In genomic region chr11:2814751-2815150, GRCh38 we compare ENCODE assay signal across 21 cellular contexts.
DNase-seq lines count a peak whose midpoint lies in the region; ATAC-seq and TF ChIP-seq lines count a peak whose summit lies in the region.
"Had no signal": no experiment of that assay in that cellular context is flagged by ENCODE, and none has a peak within 500 bp of the region (broad histone marks: within the 10 kb centered on the region; RNA-seq: fewer than 3 reads in every experiment).

No MANE protein-coding gene starts in this region.

- ATAC-seq in GM19397 (IDR thresholded peaks at IDR 0.05; ENCODE audit: unreplicated experiment) = no peak
- ATAC-seq: T-helper 17 cell had no signal

- no peak overlapping the region for H3K27ac Mint-ChIP-seq in endothelial cell (ENCODE audit: unreplicated experiment)
- H3K27ac Mint-ChIP-seq: HFFc6, T-helper 17 cell had no signal

- DNase-seq in NCI-H345 (lab: John Stamatoyannopoulos, UW) (peak; percentile 47), NCI-H345 treated with DMSO at 0.1 percent for 48 hours (lab: John Stamatoyannopoulos, UW; ENCODE audit: unreplicated experiment) (no peak), NCI-H146 treated with DMSO at 0.1 percent for 48 hours (lab: John Stamatoyannopoulos, UW; ENCODE audit: unreplicated experiment) (peak; percentile 76), myocyte (ENCODE audit: low read depth) (peak; percentile 47), endothelial cell (ENCODE audit: low spot score) (no peak), GM20000 (ENCODE audit: low spot score) (no peak)
- DNase-seq: Calu3; CD4-positive, CD25-positive, alpha-beta regulatory T cell; GF-D8; HFFc6; KBM-7; MV-4-11; NCI-H187 treated with DMSO at 0.1 percent for 48 hours; NCI-H2171; NCI-H524; NK-92 treated with Interleukin-12 subunit alpha and Interleukin-12 subunit beta, amount 100 ng/mL, for 24 hours; RPMI8226; SJCRH30; T-helper 17 cell had no signal

- peaks cover 11% of the 10 kb centered on the region for H3K4me1 Mint-ChIP-seq in endothelial cell (ENCODE audit: unreplicated experiment)

- TF ChIP-seq CTCF in endothelial cell (IDR thresholded peaks at IDR 0.05; ENCODE audit: unreplicated experiment) = no peak
- no peak for TF ChIP-seq CTCF in GM20000 (IDR thresholded peaks at IDR 0.05; ENCODE audit: extremely low read depth, missing control alignments)

- H3K9me3 ChIP-seq in BLaER1 treated with 17β-estradiol and CSF1 and Interleukin-3, amounts not matched to agents 10 nM and 100 nM (replicated peaks in 1 of 11) = peaks cover 28 to 51% (median 46%) of the 10 kb centered on the region in 11 experiments

- peaks cover 17% of the 10 kb centered on the region for H3K27me3 Mint-ChIP-seq in endothelial cell (ENCODE audit: unreplicated experiment)
- H3K27me3 Mint-ChIP-seq: CD4-positive, CD25-positive, alpha-beta regulatory T cell; T-helper 17 cell had no signal

- no peak overlapping the region for H3K4me3 Mint-ChIP-seq in endothelial cell (ENCODE audit: unreplicated experiment)
- H3K4me3 Mint-ChIP-seq: CD4-positive, CD25-positive, alpha-beta regulatory T cell; HFFc6; T-helper 17 cell had no signal

- H3K4me3 ChIP-seq in BLaER1 treated with 17β-estradiol and CSF1 and Interleukin-3, amounts not matched to agents 10 nM and 100 nM = no peak overlapping the region
- H3K4me3 ChIP-seq: SJCRH30 had no signal

- H3K36me3 Mint-ChIP-seq in endothelial cell (ENCODE audit: low read depth, unreplicated experiment) = peaks cover 13% of the 10 kb centered on the region

- peak overlapping the region in 8 of 11 experiments; percentile 16 to 100 (median 36); a peak in 12 of 22 replicates for H3K27ac ChIP-seq in BLaER1 treated with 17β-estradiol and CSF1 and Interleukin-3, amounts not matched to agents 10 nM and 100 nM
- H3K27ac ChIP-seq: SJCRH30 had no signal

- H3K9me3 Mint-ChIP-seq in endothelial cell (ENCODE audit: unreplicated experiment) = no peaks in the 10 kb centered on the region

- peaks cover 32 to 65% (median 51%) of the 10 kb centered on the region in 10 experiments for H3K4me1 ChIP-seq in BLaER1 treated with 17β-estradiol and CSF1 and Interleukin-3, amounts not matched to agents 10 nM and 100 nM

- H3K4me2 ChIP-seq in BLaER1 treated with 17β-estradiol and CSF1 and Interleukin-3, amounts not matched to agents 10 nM and 100 nM = peak overlapping the region in 9 of 11 experiments; percentile 9 to 97 (median 93); a peak in 16 of 22 replicates

- 0 out of 22 replicates have a peak overlapping the region, but pooled peaks of 2 of the 11 experiments have one; percentile 9 to 18 for H3K9ac ChIP-seq in BLaER1 treated with 17β-estradiol and CSF1 and Interleukin-3, amounts not matched to agents 10 nM and 100 nM

- H3K27me3 ChIP-seq in BLaER1 treated with 17β-estradiol and CSF1 and Interleukin-3, amounts not matched to agents 10 nM and 100 nM = no peaks in the 10 kb centered on the region

- peaks cover 0 to 10% (median 0%) of the 10 kb centered on the region in 11 experiments; a peak in 6 of 22 replicates for H3K36me3 ChIP-seq in BLaER1 treated with 17β-estradiol and CSF1 and Interleukin-3, amounts not matched to agents 10 nM and 100 nM
- H3K36me3 ChIP-seq: SJCRH30 had no signal

- H4K20me1 ChIP-seq in BLaER1 treated with 17β-estradiol and CSF1 and Interleukin-3, amounts not matched to agents 10 nM and 100 nM = no peaks in the 10 kb centered on the region

Comparison
In these comparisons a context has a peak if more than half of its experiments do, and no peak if none do; other contexts are left out.
1. DNase-seq: peak in NCI-H345 (single experiment), NCI-H146 treated with DMSO at 0.1 percent for 48 hours (single experiment) and myocyte (single experiment); none in NCI-H345 treated with DMSO at 0.1 percent for 48 hours (single experiment), endothelial cell (single experiment) and GM20000 (single experiment).